In the genomic region with DNA sequence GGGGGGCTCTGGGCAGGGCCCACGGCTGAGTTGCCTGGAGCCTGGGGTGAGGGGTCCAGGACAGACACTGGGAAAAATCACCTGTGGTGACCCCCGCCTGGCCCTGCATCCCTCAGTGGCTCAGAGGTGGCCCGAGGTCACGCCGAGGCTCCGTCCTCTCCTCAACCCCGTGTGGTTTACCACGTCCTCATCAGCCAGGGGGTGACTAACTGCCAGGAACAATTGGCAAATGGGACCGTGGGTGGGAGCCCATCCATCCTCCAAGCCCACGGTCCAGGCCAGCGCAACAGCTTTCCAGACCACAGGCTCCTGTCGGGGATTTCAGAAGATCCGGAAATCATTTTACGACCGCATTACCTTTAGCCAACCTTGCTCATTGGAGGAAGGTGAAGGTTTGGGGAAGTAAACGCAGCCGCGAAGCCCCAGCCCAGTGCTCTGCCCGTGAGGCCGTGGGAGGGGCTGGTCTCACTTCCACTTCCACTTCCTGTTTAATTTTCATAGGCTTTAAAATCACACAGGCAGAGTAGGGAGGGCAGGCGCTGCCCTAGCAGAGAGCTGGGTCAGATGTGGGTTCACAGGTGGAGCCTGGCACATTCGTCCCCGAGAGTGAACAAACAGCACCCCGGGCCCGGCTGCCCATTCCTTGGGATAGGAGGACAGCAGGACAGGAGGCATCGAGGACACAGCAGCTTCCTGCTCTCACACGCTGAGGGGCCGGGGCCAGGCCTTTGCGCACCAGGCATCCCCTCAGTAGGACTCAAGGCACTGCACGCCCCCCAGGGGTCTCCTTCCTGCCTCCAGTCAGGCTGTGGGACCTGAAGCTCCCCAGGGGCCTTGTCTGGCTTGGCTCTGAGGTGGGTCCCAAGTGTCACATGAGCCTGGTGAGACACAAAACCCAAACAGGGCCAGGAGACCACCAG, we compare ENCODE assay signal across 8 cellular contexts. TPM values are rescaled to one million over a fixed set of nuclear protein-coding genes. Genes with fewer than 3 reads are reported as not detected.
DNase-seq lines count a peak whose midpoint lies in the region; ATAC-seq, FAIRE-seq and TF ChIP-seq lines count a peak whose summit lies in the region.

No MANE protein-coding gene starts in this region.

- DNase-seq in GM19238 (ENCODE audit: insufficient read length, low spot score), result peak; percentile 95
- DNase-seq in T-cell, result peak in 32 of 34 experiments; percentile 15 to 71 (median 36)
- DNase-seq in effector memory CD8-positive, alpha-beta T cell, result peak; percentile 20 to 35 (median 24)
- peak in 2 of 3 experiments; percentile 15 to 50 for DNase-seq in stimulated activated CD4-positive, alpha-beta T cell treated with anti-CD3 and anti-CD28 coated beads, TNF-alpha, amount 100 ng/mL, for 24 hours (ENCODE audit: low read depth in 3 of 3)
- DNase-seq in NCI-H82 (lab: John Stamatoyannopoulos, UW), result no peak
- no peak for DNase-seq in NCI-H2081 treated with DMSO at 0.1 percent for 48 hours (lab: John Stamatoyannopoulos, UW)
- no peak for DNase-seq in H54 (ENCODE audit: insufficient read length, low spot score)

- POLR2A ChIA-PET in T-cell (lab: Charles Lee), result no interaction called here

- TF ChIP-seq POLR2A in H54 (IDR thresholded peaks at IDR 0.05; ENCODE audit: low read depth, low read length), result no peak

- no peak for FAIRE-seq in H54 (lab: Jason Lieb, UNC)

- ATAC-seq in HG03066 (IDR thresholded peaks at IDR 0.05; ENCODE audit: low read depth, unreplicated experiment), result peak; percentile 92
- ATAC-seq in T-cell (replicated peaks in 1 of 4), result peak; percentile 74 to 93 (median 86)
- ATAC-seq in effector memory CD8-positive, alpha-beta T cell (replicated peaks), result peak; percentile 81

- H3K9me3 Mint-ChIP-seq in T-cell, result no peaks in the 10 kb centered on the region
- H3K9me3 Mint-ChIP-seq in effector memory CD8-positive, alpha-beta T cell, result no peaks in the 10 kb centered on the region

- H3K4me1 Mint-ChIP-seq in T-cell, result peaks cover 15 to 20% (median 16%) of the 10 kb centered on the region in 3 donors
- peaks cover 5 to 22% of the 10 kb centered on the region in 2 donors for H3K4me1 Mint-ChIP-seq in effector memory CD8-positive, alpha-beta T cell (ENCODE audit: low read depth in 2 of 2)

- H3K36me3 Mint-ChIP-seq in T-cell, result no peaks in the 10 kb centered on the region
- no peaks in the 10 kb centered on the region for H3K36me3 Mint-ChIP-seq in effector memory CD8-positive, alpha-beta T cell (ENCODE audit: insufficient read depth)

- peaks cover 14 to 15% of the 10 kb centered on the region in 2 donors for H3K27me3 Mint-ChIP-seq in T-cell
- H3K27me3 Mint-ChIP-seq in effector memory CD8-positive, alpha-beta T cell, result peaks cover 12 to 38% of the 10 kb centered on the region in 2 donors

- H3K4me3 Mint-ChIP-seq in T-cell, result peak overlapping the region; percentile 57 to 72 (median 68)
- peak overlapping the region; percentile 72 to 77 for H3K4me3 Mint-ChIP-seq in effector memory CD8-positive, alpha-beta T cell

- CTCF ChIA-PET in T-cell (lab: Charles Lee), result interaction anchor here in 1 of 2 donors (1.1 kb wide), 1 partner anchor 98 kb away, joined by 6 read pairs; no protein-coding TSS in a partner anchor

- peak overlapping the region; percentile 82 to 83 for H3K27ac Mint-ChIP-seq in T-cell
- peak overlapping the region; percentile 90 for H3K27ac Mint-ChIP-seq in effector memory CD8-positive, alpha-beta T cell

RNA-seq across cellular contexts. Expression of a gene that starts 19.8 kb away (rescaled TPM):
- 1 to 10 TPM; 1.9 to 3.5 (median 2.5) TPM for total RNA-seq in T-cell

Comparison
In these comparisons a context has a peak if more than half of its experiments do, and no peak if none do; other contexts are left out.
1. DNase-seq: peak in GM19238 (single experiment), T-cell (32 of 34), effector memory CD8-positive, alpha-beta T cell (3 of 3) and stimulated activated CD4-positive, alpha-beta T cell treated with anti-CD3 and anti-CD28 coated beads, TNF-alpha, amount 100 ng/mL, for 24 hours (2 of 3); none in NCI-H82 (single experiment), NCI-H2081 treated with DMSO at 0.1 percent for 48 hours (single experiment) and H54 (single experiment).
2. Peak in every context shown above with its lines, with median percentiles within 50 percentile points of each other: ATAC-seq.